Comparison of ENCODE assay signal across 17 cellular contexts in the genomic region with DNA sequence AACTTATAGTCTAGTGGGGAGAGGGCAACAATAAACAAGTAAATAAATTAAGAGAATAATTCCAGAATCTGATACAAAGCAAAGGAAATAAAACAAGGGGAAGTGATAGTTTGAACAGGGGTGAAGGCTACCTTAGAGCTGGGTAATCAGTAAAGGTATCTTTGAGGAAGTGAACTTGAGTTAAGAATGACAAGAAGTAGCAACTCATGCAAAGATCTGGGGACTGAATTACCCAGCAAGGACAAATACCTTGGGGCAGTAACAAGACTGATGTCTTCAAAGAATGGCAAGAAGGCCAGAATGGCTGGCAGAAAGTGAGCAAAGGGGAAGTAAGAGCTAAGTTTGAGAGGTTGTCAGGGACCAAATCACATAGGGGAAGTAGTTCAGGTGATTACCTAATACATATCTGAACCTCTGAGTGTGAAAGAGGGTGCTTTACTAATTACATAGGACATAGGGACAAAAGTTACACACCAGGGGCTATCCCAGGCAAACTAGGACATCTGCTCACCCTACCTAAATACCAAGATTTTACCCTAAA.
"Had no signal": no experiment of that assay in that cellular context is flagged by ENCODE, and none has a peak within 500 bp of the region (broad histone marks: within the 10 kb centered on the region; RNA-seq: fewer than 3 reads in every experiment).

No MANE protein-coding gene starts in this region.

- H3K27ac Mint-ChIP-seq: neural progenitor cell had no signal

- H3K4me1 Mint-ChIP-seq: neural progenitor cell had no signal

- H2AFZ ChIP-seq: neural progenitor cell had no signal

- H3K36me3 ChIP-seq: adrenal gland, neural progenitor cell, pancreas, upper lobe of right lung had no signal

- H3K36me3 Mint-ChIP-seq: neural progenitor cell had no signal

- H3K4me3 Mint-ChIP-seq: neural progenitor cell had no signal

- H3K4me1 ChIP-seq: adrenal gland, neural progenitor cell, pancreas, upper lobe of right lung had no signal

- H3K9ac ChIP-seq: neural progenitor cell had no signal

- DNase-seq: activated CD4-positive, alpha-beta T cell treated with anti-CD3 and anti-CD28 coated beads, Interleukin-2, amount 50 U/mL, for 1 hour; activated CD4-positive, CD25-positive, alpha-beta regulatory T cell; activated naive CD4-positive, alpha-beta T cell treated with anti-CD3 and anti-CD28 coated beads, Interleukin-2, amount 50 U/mL, for 16 hours; activated T-cell treated with anti-CD3 and anti-CD28 coated beads, Interleukin-2, amount 50 U/mL, for 1 hour; adrenal gland; central memory CD4-positive, alpha-beta T cell; effector CD8-positive, alpha-beta T cell; foreskin melanocyte; head of caudate nucleus; left colon; mammary epithelial cell; pancreas; stimulated activated CD4-positive, alpha-beta T cell treated with anti-CD3 and anti-CD28 coated beads, Interleukin-12 subunit alpha, Interleukin-12 subunit beta, amount 100 ng/mL, for 4 hours; stimulated activated naive CD8-positive, alpha-beta T cell treated with anti-CD3 and anti-CD28 coated beads, Interleukin-15, Interleukin-2, amounts not matched to agents 100 U/mL and 50 U/mL, for 24 hours; upper lobe of right lung had no signal

- H3K9me3 ChIP-seq: adrenal gland, pancreas, upper lobe of right lung had no signal

- H3K4me2 ChIP-seq: neural progenitor cell had no signal

- H3K27me3 ChIP-seq: adrenal gland, neural progenitor cell, pancreas had no signal

- H3K4me3 ChIP-seq: adrenal gland, coronary artery, neural progenitor cell, pancreas, upper lobe of right lung had no signal

- H3K9me3 Mint-ChIP-seq: neural progenitor cell had no signal

- H3K27ac ChIP-seq: adrenal gland, coronary artery, neural progenitor cell, pancreas, upper lobe of right lung had no signal

- ATAC-seq: left colon; pancreas; stimulated activated naive CD8-positive, alpha-beta T cell treated with anti-CD3 and anti-CD28 coated beads, Interleukin-15, Interleukin-2, amounts not matched to agents 100 U/mL and 50 U/mL, for 24 hours; upper lobe of right lung had no signal
